In the genomic region with DNA sequence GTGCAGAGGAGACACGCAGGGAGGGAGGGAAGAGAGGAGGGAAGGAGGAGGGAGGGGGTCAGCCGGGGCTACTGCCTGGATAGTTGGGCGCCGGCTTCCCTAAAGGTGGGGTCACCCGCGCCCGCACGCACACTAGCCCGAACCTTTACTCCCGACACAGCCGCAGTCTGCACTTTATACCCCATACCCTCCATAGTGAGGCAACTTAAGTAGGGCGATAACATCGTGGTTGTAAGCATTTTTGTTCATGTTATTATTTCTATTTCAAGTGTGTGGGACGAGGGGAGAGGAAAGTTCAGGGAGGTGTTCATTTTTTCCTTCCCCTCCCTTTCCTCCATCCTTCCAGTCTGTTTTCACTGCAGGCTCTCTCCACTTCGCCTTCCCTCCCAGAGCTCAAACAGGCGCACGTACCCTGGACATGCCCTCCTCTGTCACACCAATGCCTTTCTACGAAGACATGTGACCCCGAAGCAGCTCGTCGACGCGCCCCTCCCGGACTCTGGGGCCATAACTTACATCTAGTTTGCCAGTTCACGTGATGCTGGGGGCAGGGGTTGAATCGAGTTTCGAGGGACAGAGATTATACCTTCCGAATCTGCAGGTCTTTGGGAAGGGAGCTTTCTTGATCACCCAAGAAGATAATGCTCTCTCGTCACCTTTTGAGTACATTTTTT, we compare ENCODE assay signal across 7 cellular contexts. TPM values are rescaled to one million over a fixed set of nuclear protein-coding genes. Genes with fewer than 3 reads are reported as not detected.
A peak's percentile ranks its signal among the peaks of the same experiment; 100 is the strongest.
DNase-seq lines count a peak whose midpoint lies in the region; ATAC-seq lines count a peak whose summit lies in the region.

A gene with protein sequence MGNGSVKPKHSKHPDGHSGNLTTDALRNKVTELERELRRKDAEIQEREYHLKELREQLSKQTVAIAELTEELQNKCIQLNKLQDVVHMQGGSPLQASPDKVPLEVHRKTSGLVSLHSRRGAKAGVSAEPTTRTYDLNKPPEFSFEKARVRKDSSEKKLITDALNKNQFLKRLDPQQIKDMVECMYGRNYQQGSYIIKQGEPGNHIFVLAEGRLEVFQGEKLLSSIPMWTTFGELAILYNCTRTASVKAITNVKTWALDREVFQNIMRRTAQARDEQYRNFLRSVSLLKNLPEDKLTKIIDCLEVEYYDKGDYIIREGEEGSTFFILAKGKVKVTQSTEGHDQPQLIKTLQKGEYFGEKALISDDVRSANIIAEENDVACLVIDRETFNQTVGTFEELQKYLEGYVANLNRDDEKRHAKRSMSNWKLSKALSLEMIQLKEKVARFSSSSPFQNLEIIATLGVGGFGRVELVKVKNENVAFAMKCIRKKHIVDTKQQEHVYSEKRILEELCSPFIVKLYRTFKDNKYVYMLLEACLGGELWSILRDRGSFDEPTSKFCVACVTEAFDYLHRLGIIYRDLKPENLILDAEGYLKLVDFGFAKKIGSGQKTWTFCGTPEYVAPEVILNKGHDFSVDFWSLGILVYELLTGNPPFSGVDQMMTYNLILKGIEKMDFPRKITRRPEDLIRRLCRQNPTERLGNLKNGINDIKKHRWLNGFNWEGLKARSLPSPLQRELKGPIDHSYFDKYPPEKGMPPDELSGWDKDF (minus strand): TSS at position 4 of the 674 bp plus-strand sequence. CDS start 10,175 bp downstream, outside the sequence.

- peaks cover 57% of the 10 kb centered on the region for H3K27me3 ChIP-seq in iPS-15b (ENCODE audit: control insufficient read depth, insufficient read depth, low read length)
- peaks cover 41% of the 10 kb centered on the region for H3K27me3 ChIP-seq in HAP-1 (ENCODE audit: low read depth)

- H3K9ac ChIP-seq in iPS-15b (ENCODE audit: low read depth, low read length), result no peak within 1 kb of the TSS

- peaks cover 39% of the 10 kb centered on the region for H3K27me3 Mint-ChIP-seq in activated T-cell treated with anti-CD3 and anti-CD28 coated beads, Interleukin-2, amount 50 U/mL, for 72 hours (ENCODE audit: low read depth)

- no peaks in the 10 kb centered on the region for H3K9me3 Mint-ChIP-seq in activated T-cell treated with anti-CD3 and anti-CD28 coated beads, Interleukin-2, amount 50 U/mL, for 72 hours

- peak within 1 kb of the TSS in 4 of 21 experiments; percentile 44 to 72 (median 56) for H3K27ac ChIP-seq in skin epidermis

- H3K4me3 ChIP-seq in iPS-15b (ENCODE audit: low read depth, low read length) (peak within 1 kb of the TSS; percentile 79), skin epidermis (peak within 1 kb of the TSS; percentile 11 to 49 (median 24)), HAP-1 (no peak within 1 kb of the TSS)

- in situ Hi-C loops in HAP-1 (cut with MboI; ENCODE audit: low sequenced_read_pairs), result no loop called here

- H3K4me1 Mint-ChIP-seq in activated T-cell treated with anti-CD3 and anti-CD28 coated beads, Interleukin-2, amount 50 U/mL, for 72 hours (ENCODE audit: low read depth), result peaks cover 6% of the 10 kb centered on the region

- no peak within 1 kb of the TSS for H3K27ac Mint-ChIP-seq in activated T-cell treated with anti-CD3 and anti-CD28 coated beads, Interleukin-2, amount 50 U/mL, for 72 hours

- H3K9me3 ChIP-seq in iPS-15b (ENCODE audit: control insufficient read depth, insufficient read depth, low read length), result no peaks in the 10 kb centered on the region
- H3K9me3 ChIP-seq in HAP-1, result no peaks in the 10 kb centered on the region

- ATAC-seq in activated T-cell treated with anti-CD3 and anti-CD28 coated beads, Interleukin-2, amount 50 U/mL, for 72 hours (replicated peaks in 1 of 2), result peak; percentile 12 to 28

- H3K4me3 Mint-ChIP-seq in activated T-cell treated with anti-CD3 and anti-CD28 coated beads, Interleukin-2, amount 50 U/mL, for 72 hours, result peak within 1 kb of the TSS; percentile 53 to 66

- no peaks in the 10 kb centered on the region for H3K36me3 ChIP-seq in iPS-15b (ENCODE audit: control insufficient read depth, insufficient read depth, low read length)
- no peaks in the 10 kb centered on the region for H3K36me3 ChIP-seq in HAP-1 (replicated peaks)

- DNase-seq in LHCN-M2 (ENCODE audit: low read depth) (peak; percentile 28), HAP-1 (ENCODE audit: low spot score in 2 of 2) (no peak)
- peak; percentile 1 to 3 for DNase-seq in activated T-cell treated with anti-CD3 and anti-CD28 coated beads, Interleukin-2, amount 50 U/mL, for 72 hours
- no peak for DNase-seq in effector CD8-positive, alpha-beta T cell (lab: John Stamatoyannopoulos, UW)
- DNase-seq in stimulated activated naive CD4-positive, alpha-beta T cell treated with Interleukin-2 at 50 U/mL for 16 hours (lab: John Stamatoyannopoulos, UW), result no peak

- H3K4me1 ChIP-seq in iPS-15b (ENCODE audit: control insufficient read depth, insufficient read depth, low read length) (peaks cover 2% of the 10 kb centered on the region), HAP-1 (no peaks in the 10 kb centered on the region)

- no peaks in the 10 kb centered on the region for H3K36me3 Mint-ChIP-seq in activated T-cell treated with anti-CD3 and anti-CD28 coated beads, Interleukin-2, amount 50 U/mL, for 72 hours (ENCODE audit: insufficient read depth in 2 of 2)

RNA-seq across cellular contexts. Expression of the gene that starts here (rescaled TPM):
- total RNA-seq in LHCN-M2 (2014; rRNA removed), result 0.06 TPM in 2 replicates
- polyA plus RNA-seq in LHCN-M2 (2012), result 0.01 TPM
- under 1 TPM in 1 of 2 donors, not detected in 1; 0.62 TPM for total RNA-seq in activated T-cell treated with anti-CD3 and anti-CD28 coated beads, Interleukin-2, amount 50 U/mL, for 72 hours

Comparison
In these comparisons a context has a peak if more than half of its experiments do, and no peak if none do; other contexts are left out.
1. Peak in DNase-seq in LHCN-M2; RNA of the gene not detected or under 1 TPM.
2. Peak in DNase-seq and ATAC-seq in activated T-cell treated with anti-CD3 and anti-CD28 coated beads, Interleukin-2, amount 50 U/mL, for 72 hours; RNA of the gene not detected or under 1 TPM.